Comparison of ENCODE assay signal across 8 cellular contexts in genomic region chr17:79009397-79010303, GRCh38. TPM values are rescaled to one million over a fixed set of nuclear protein-coding genes. Genes with fewer than 3 reads are reported as not detected.
DNase-seq lines count a peak whose midpoint lies in the region; ATAC-seq and TF ChIP-seq lines count a peak whose summit lies in the region.

Gene CANT1 (minus strand): TSS chr17:79009764. CDS start chr17:78997622, 12,142 bp downstream.

- H3K9me3 Mint-ChIP-seq in activated T-cell treated with anti-CD3 and anti-CD28 coated beads, Interleukin-2, amount 50 U/mL, for 24 hours: peaks cover 2% of the 10 kb centered on the region

- peaks cover 52% of the 10 kb centered on the region for H3K79me2 ChIP-seq in PC-3 (ENCODE audit: low read length)

- TF ChIP-seq CTCF in HL-60 (IDR thresholded peaks at IDR 0.05; ENCODE audit: insufficient read depth, low read length): no peak
- TF ChIP-seq CTCF in PC-3 (conservative IDR thresholded peaks at IDR 0.05; ENCODE audit: low read depth, low read length): no peak
- TF ChIP-seq CTCF in esophagus muscularis mucosa (IDR thresholded peaks at IDR 0.05): no peak

- no peaks in the 10 kb centered on the region for H3K27me3 Mint-ChIP-seq in activated T-cell treated with anti-CD3 and anti-CD28 coated beads, Interleukin-2, amount 50 U/mL, for 24 hours

- H3K4me1 ChIP-seq in PC-3 (ENCODE audit: insufficient read depth, low read length) (peaks cover 66% of the 10 kb centered on the region), esophagus muscularis mucosa (peaks cover 31 to 50% (median 48%) of the 10 kb centered on the region in 4 donors)

- H3K36me3 ChIP-seq in PC-3 (ENCODE audit: low read depth, low read length) (peaks cover 7% of the 10 kb centered on the region), esophagus muscularis mucosa (peaks cover 0 to 6% (median 0%) of the 10 kb centered on the region in 4 donors)

- peak within 1 kb of the TSS; percentile 94 for H2AFZ ChIP-seq in PC-3 (ENCODE audit: low read length)

- H3K27me3 ChIP-seq in HL-60 (ENCODE audit: insufficient read depth, poor library complexity, severe bottlenecking) (no peaks in the 10 kb centered on the region), PC-3 (ENCODE audit: low read length) (no peaks in the 10 kb centered on the region), esophagus muscularis mucosa (no peaks in the 10 kb centered on the region)

- H3K4me3 ChIP-seq in HL-60 (replicated peaks; ENCODE audit: insufficient read depth, low read length) (peak within 1 kb of the TSS; percentile 78), PC-3 (ENCODE audit: low read length) (peak within 1 kb of the TSS; percentile 95), esophagus muscularis mucosa (peak within 1 kb of the TSS; percentile 87 to 97 (median 93))

- no peaks in the 10 kb centered on the region for H3K9me2 ChIP-seq in PC-3 (replicated peaks; ENCODE audit: low read length)

- TF ChIP-seq EP300 in esophagus muscularis mucosa (IDR thresholded peaks at IDR 0.05): no peak

- H3K4me3 Mint-ChIP-seq in activated T-cell treated with anti-CD3 and anti-CD28 coated beads, Interleukin-2, amount 50 U/mL, for 24 hours: peak within 1 kb of the TSS; percentile 84

- peak within 1 kb of the TSS; percentile 96 for H3K27ac Mint-ChIP-seq in activated T-cell treated with anti-CD3 and anti-CD28 coated beads, Interleukin-2, amount 50 U/mL, for 24 hours

- peaks cover 24% of the 10 kb centered on the region for H3K9me3 ChIP-seq in PC-3 (ENCODE audit: low read length)
- no peaks in the 10 kb centered on the region for H3K9me3 ChIP-seq in esophagus muscularis mucosa

- TF ChIP-seq POLR2A in esophagus muscularis mucosa (IDR thresholded peaks at IDR 0.05; ENCODE audit: low read depth): no peak

- POLR2A ChIA-PET in PC-3 (lab: Charles Lee; ENCODE audit: unreplicated experiment): interaction anchor here (0.7 to 0.8 kb wide), 2 partner anchors 13 to 391 kb away, joined by 4 read pairs; no protein-coding TSS in a partner anchor

- H4K20me1 ChIP-seq in PC-3 (ENCODE audit: low read length): peaks cover 18% of the 10 kb centered on the region

- peaks cover 8% of the 10 kb centered on the region for H3F3A ChIP-seq in PC-3 (ENCODE audit: low read length, unreplicated experiment)

- H3K27ac ChIP-seq in HL-60 (replicated peaks) (peak within 1 kb of the TSS; percentile 77), PC-3 (ENCODE audit: low read length) (peak within 1 kb of the TSS; percentile 72), esophagus muscularis mucosa (replicated peaks in 1 of 4) (peak within 1 kb of the TSS; percentile 82 to 90 (median 86))

- BruUV-seq in PC-3 (replicated peaks; lab: Mats Ljungman, UMichigan): no TSS peak

- H3K4me1 Mint-ChIP-seq in activated T-cell treated with anti-CD3 and anti-CD28 coated beads, Interleukin-2, amount 50 U/mL, for 24 hours (ENCODE audit: low read depth): peaks cover 49% of the 10 kb centered on the region

- ATAC-seq in GM19452 (IDR thresholded peaks at IDR 0.05; ENCODE audit: unreplicated experiment) (peak; percentile 88), PC-3 (peak; percentile 64)

- H3K4me2 ChIP-seq in PC-3 (ENCODE audit: low read length): peak within 1 kb of the TSS; percentile 99

- 1% methylated on average over 44 of the region's 73 CpGs for WGBS in esophagus muscularis mucosa

- peak within 1 kb of the TSS; percentile 93 for H3K9ac ChIP-seq in PC-3 (ENCODE audit: low read length)

- peaks cover 21% of the 10 kb centered on the region for H3K36me3 Mint-ChIP-seq in activated T-cell treated with anti-CD3 and anti-CD28 coated beads, Interleukin-2, amount 50 U/mL, for 24 hours (ENCODE audit: low read depth)

- DNase-seq in COLO829 (ENCODE audit: low spot score) (peak; percentile 96), HL-60 (ENCODE audit: low read depth in 1 of 2, low spot score in 1 of 2) (peak; percentile 57 to 77), PC-3 (peak; percentile 90), esophagus muscularis mucosa (ENCODE audit: extremely low spot score) (no peak), myocyte (ENCODE audit: low read depth) (peak; percentile 81)
- DNase-seq in activated T-cell treated with anti-CD3 and anti-CD28 coated beads, Interleukin-2, amount 50 U/mL, for 24 hours: peak; percentile 89
- DNase-seq in stimulated activated CD8-positive, alpha-beta memory T cell treated with anti-CD3 and anti-CD28 coated beads, Interleukin-7, amount 100 ng/mL, for 48 hours (ENCODE audit: extremely low read depth in 1 of 2, low read depth in 1 of 2): peak; percentile 60 to 67

- intact Hi-C loops in PC-3 (cut with micrococcal nuclease) (no loop called here), esophagus muscularis mucosa (cut with DNase I) (no loop called here)

- CTCF ChIA-PET in PC-3 (lab: Charles Lee): interaction anchor here (0.6 kb wide), 1 partner anchor 100 kb away, joined by 6 read pairs; no protein-coding TSS in a partner anchor

RNA-seq across cellular contexts. Expression of gene CANT1, which starts in this region (rescaled TPM):
- total RNA-seq in PC-3 (2014; rRNA removed): 191 and 220 TPM in 2 replicates
- 10 to 100 TPM; 21.2 to 33.7 (median 27.0) TPM for total RNA-seq in esophagus muscularis mucosa
- 42.7 and 51.3 TPM in 2 replicates for total RNA-seq in myocyte
- polyA plus RNA-seq in myocyte (2012): 35.1 TPM
